Comparison of ENCODE assay signal across 22 cellular contexts in genomic region chr2:237450108-237450507, GRCh38. TPM values are rescaled to one million over a fixed set of nuclear protein-coding genes. Genes with fewer than 3 reads are reported as not detected.
DNase-seq lines count a peak whose midpoint lies in the region; ATAC-seq, FAIRE-seq and TF ChIP-seq lines count a peak whose summit lies in the region.
"Had no signal": no experiment of that assay in that cellular context is flagged by ENCODE, and none has a peak within 500 bp of the region (broad histone marks: within the 10 kb centered on the region; RNA-seq: fewer than 3 reads in every experiment).

No MANE protein-coding gene starts in this region.

- TF ChIP-seq CTCF in HepG2 (CRISPR knock-in tag; IDR thresholded peaks at IDR 0.05) (no peak), right lobe of liver (IDR thresholded peaks at IDR 0.05) (no peak), lower lobe of right lung (IDR thresholded peaks at IDR 0.05) (no peak), hepatocyte (IDR thresholded peaks at IDR 0.05; ENCODE audit: poor library complexity) (no peak), MM.1S (IDR thresholded peaks at IDR 0.05; ENCODE audit: low read length) (no peak)

- H3K36me3 ChIP-seq in HepG2 (replicated peaks in 1 of 2; ENCODE audit: control insufficient read depth in 1 of 2, insufficient read depth in 2 of 2, low read length in 2 of 2): no peaks in the 10 kb centered on the region
- H3K36me3 ChIP-seq in right lobe of liver: no peaks in the 10 kb centered on the region
- no peaks in the 10 kb centered on the region for H3K36me3 ChIP-seq in lower lobe of right lung
- no peaks in the 10 kb centered on the region for H3K36me3 ChIP-seq in stomach smooth muscle (ENCODE audit: control insufficient read depth in 2 of 2, insufficient read depth in 2 of 2, low read length in 2 of 2)
- H3K36me3 ChIP-seq in hepatocyte (replicated peaks; ENCODE audit: insufficient read depth, low read depth): no peaks in the 10 kb centered on the region
- H3K36me3 ChIP-seq in MM.1S (replicated peaks; ENCODE audit: insufficient read depth, low read length): no peaks in the 10 kb centered on the region
- H3K36me3 ChIP-seq: MG63, pancreas had no signal

- TF ChIP-seq POLR2A in HepG2 (IDR thresholded peaks at IDR 0.05; ENCODE audit: insufficient read depth in 1 of 2, low read depth in 2 of 2, low read length in 2 of 2) (no peak), right lobe of liver (IDR thresholded peaks at IDR 0.05) (no peak)

- CTCF ChIA-PET in HepG2 (lab: Yijun Ruan, JAX; ENCODE audit: low intra/inter-chr PET ratio, low total read pairs): no interaction called here

- H3F3A ChIP-seq in MM.1S (ENCODE audit: insufficient read depth, low read length): no peaks in the 10 kb centered on the region

- no peak for TF ChIP-seq RAD21 in HepG2 (CRISPR knock-in tag; IDR thresholded peaks at IDR 0.05)

- H3K27me3 ChIP-seq in HepG2 (ENCODE audit: control insufficient read depth in 1 of 2, insufficient read depth in 2 of 2, low read length in 2 of 2) (peaks cover 0 to 59% of the 10 kb centered on the region in 2 experiments; a peak in 4 of 5 replicates), right lobe of liver (no peaks in the 10 kb centered on the region), lower lobe of right lung (ENCODE audit: low read depth) (no peaks in the 10 kb centered on the region), stomach smooth muscle (ENCODE audit: control insufficient read depth in 1 of 2, insufficient read depth in 2 of 2, low read length in 2 of 2) (peaks cover 0 to 2% of the 10 kb centered on the region in 2 donors), hepatocyte (no peaks in the 10 kb centered on the region), MM.1S (replicated peaks; ENCODE audit: insufficient read depth, low read length) (peaks cover 14% of the 10 kb centered on the region)
- H3K27me3 ChIP-seq: MG63, pancreas had no signal

- H3K27ac ChIP-seq in HepG2 (ENCODE audit: extremely low read length, insufficient read depth, low read length) (no peak overlapping the region), right lobe of liver (peak overlapping the region in 1 of 3 donors; percentile 20), lower lobe of right lung (peak overlapping the region; percentile 68), stomach smooth muscle (ENCODE audit: low read length) (peak overlapping the region; percentile 41), hepatocyte (no peak overlapping the region), MM.1S (ENCODE audit: low read length) (no peak overlapping the region)

- H3K9me2 ChIP-seq in hepatocyte (replicated peaks; ENCODE audit: insufficient read depth): no peaks in the 10 kb centered on the region
- no peaks in the 10 kb centered on the region for H3K9me2 ChIP-seq in MM.1S (replicated peaks; ENCODE audit: insufficient read depth, low read length)

- H3K4me1 ChIP-seq in HepG2 (ENCODE audit: insufficient read depth, low read length): peaks cover 6% of the 10 kb centered on the region; the same call in 1 of the 2 replicates
- no peaks in the 10 kb centered on the region for H3K4me1 ChIP-seq in right lobe of liver
- peaks cover 23% of the 10 kb centered on the region for H3K4me1 ChIP-seq in lower lobe of right lung
- H3K4me1 ChIP-seq in stomach smooth muscle (ENCODE audit: control insufficient read depth, insufficient read depth, low read length): peaks cover 28% of the 10 kb centered on the region
- H3K4me1 ChIP-seq in hepatocyte (ENCODE audit: insufficient read depth): peaks cover 5% of the 10 kb centered on the region
- no peaks in the 10 kb centered on the region for H3K4me1 ChIP-seq in MM.1S (ENCODE audit: low read length)
- H3K4me1 ChIP-seq: pancreas had no signal

- no peak for ATAC-seq in HepG2
- ATAC-seq in right lobe of liver: no peak
- no peak for ATAC-seq in lower lobe of right lung
- no peak for ATAC-seq in GM21576 (IDR thresholded peaks at IDR 0.05; ENCODE audit: unreplicated experiment)
- ATAC-seq: activated naive CD8-positive, alpha-beta T cell treated with anti-CD3 and anti-CD28 coated beads, Interleukin-2, amount 50 U/mL, for 24 hours; T-cell had no signal

- no peaks in the 10 kb centered on the region for H3K79me2 ChIP-seq in HepG2 (ENCODE audit: insufficient read depth, low read length)
- no peaks in the 10 kb centered on the region for H3K79me2 ChIP-seq in hepatocyte
- H3K79me2 ChIP-seq in MM.1S (ENCODE audit: low read length): no peaks in the 10 kb centered on the region

- no peak overlapping the region for H2AFZ ChIP-seq in HepG2 (ENCODE audit: low read length)
- no peak overlapping the region for H2AFZ ChIP-seq in hepatocyte
- no peak overlapping the region for H2AFZ ChIP-seq in MM.1S (ENCODE audit: low read length)

- TF ChIP-seq EP300 in HepG2 (IDR thresholded peaks at IDR 0.05; ENCODE audit: low read depth in 2 of 2, low read length in 2 of 2): no peak
- TF ChIP-seq EP300 in HepG2 (CRISPR knock-in tag; IDR thresholded peaks at IDR 0.05; ENCODE audit: borderline replicate concordance): no peak

- DNase-seq in HepG2 (ENCODE audit: low spot score) (no peak), right lobe of liver (no peak), lower lobe of right lung (no peak), hepatocyte (ENCODE audit: low spot score) (no peak), MM.1S (no peak)
- no peak for DNase-seq in NK-92 treated with Interleukin-12 subunit alpha and Interleukin-12 subunit beta, amount 100 ng/mL, for 24 hours (lab: John Stamatoyannopoulos, UW)
- DNase-seq: activated CD4-positive, alpha-beta T cell treated with anti-CD3 and anti-CD28 coated beads for 48 hours; activated naive CD8-positive, alpha-beta T cell treated with anti-CD3 and anti-CD28 coated beads, Interleukin-2, amount 50 U/mL, for 24 hours; DMS153; islet precursor cell; NCI-H1436 treated with DMSO at 0.1 percent for 48 hours; NCI-H2171; NCI-H526; stimulated activated naive CD4-positive, alpha-beta T cell treated with Interleukin-2 at 50 U/mL for 16 hours; T-cell had no signal

- no peak for FAIRE-seq in HepG2 (lab: Jason Lieb, UNC)
- FAIRE-seq: pancreas had no signal

- H4K20me1 ChIP-seq in HepG2 (ENCODE audit: insufficient read depth, low read length) (peaks cover 2% of the 10 kb centered on the region; the same call in 1 of the 2 replicates), hepatocyte (ENCODE audit: insufficient read depth, poor library complexity, severe bottlenecking) (no peaks in the 10 kb centered on the region), MM.1S (ENCODE audit: insufficient read depth, low read length) (no peaks in the 10 kb centered on the region)

- H3K4me2 ChIP-seq in HepG2 (ENCODE audit: low read depth, low read length) (no peak overlapping the region), hepatocyte (no peak overlapping the region), MM.1S (ENCODE audit: low read depth, low read length) (no peak overlapping the region)

- intact Hi-C loops in HepG2 (cut with micrococcal nuclease; ENCODE audit: unreplicated experiment) (no loop called here), right lobe of liver (cut with DNase I) (no loop called here), lower lobe of right lung (cut with DNase I) (no loop called here)

- 42% methylated on average over 6 of the region's 6 CpGs for WGBS in HepG2 (ENCODE audit: low lambda C conversion rate)
- WGBS in right lobe of liver (ENCODE audit: insufficient coverage, low coverage, low lambda C conversion rate, missing lambda C conversion rate): 43% methylated on average over 2 of the region's 6 CpGs
- 87% methylated on average over 6 of the region's 6 CpGs for WGBS in hepatocyte (ENCODE audit: low lambda C conversion rate, missing lambda C conversion rate)

- no peak overlapping the region for H3K9ac ChIP-seq in HepG2 (ENCODE audit: insufficient read depth, low read depth, low read length)
- H3K9ac ChIP-seq in stomach smooth muscle (ENCODE audit: low read length in 2 of 2): no peak overlapping the region
- H3K9ac ChIP-seq in MM.1S (ENCODE audit: low read length): no peak overlapping the region

- H3K4me3 ChIP-seq in HepG2 (replicated peaks in 1 of 3; ENCODE audit: insufficient read depth in 1 of 3, low read depth in 2 of 3, low read length in 3 of 3): no peak overlapping the region
- no peak overlapping the region for H3K4me3 ChIP-seq in right lobe of liver
- H3K4me3 ChIP-seq in lower lobe of right lung: no peak overlapping the region
- no peak overlapping the region for H3K4me3 ChIP-seq in stomach smooth muscle (ENCODE audit: low read length in 2 of 2)
- no peak overlapping the region for H3K4me3 ChIP-seq in hepatocyte
- H3K4me3 ChIP-seq in MM.1S (ENCODE audit: low read length): no peak overlapping the region
- H3K4me3 ChIP-seq: MG63, pancreas, skin epidermis had no signal

- H3K9me3 ChIP-seq in HepG2 (ENCODE audit: low read length) (no peaks in the 10 kb centered on the region), right lobe of liver (no peaks in the 10 kb centered on the region), lower lobe of right lung (no peaks in the 10 kb centered on the region), stomach smooth muscle (ENCODE audit: control insufficient read depth in 2 of 2, low read length in 2 of 2) (no peaks in the 10 kb centered on the region), hepatocyte (ENCODE audit: low read depth) (no peaks in the 10 kb centered on the region), MM.1S (replicated peaks; ENCODE audit: insufficient read depth, low read length) (no peaks in the 10 kb centered on the region)
- H3K9me3 ChIP-seq: MG63, pancreas had no signal

- in situ Hi-C loops in HepG2 (cut with HindIII; ENCODE audit: extremely low pct_ligation_motif_present, low pct_unique_long_range_greater_than_20kb): no loop called here

- BruUV-seq in HepG2 (replicated peaks; lab: Mats Ljungman, UMichigan): no TSS peak

- POLR2A ChIA-PET in HepG2 (lab: Yijun Ruan, JAX): no interaction called here

RNA-seq across cellular contexts. Expression of gene COL6A3, which starts 36.1 kb away (rescaled TPM):
- total RNA-seq in HepG2 (2016; rRNA removed; fragmentation: Illumina TruSeq; extraction: Trizol): not detected in 2 replicates
- total RNA-seq in HepG2 (2016; cell fraction: cytosol; rRNA removed; fragmentation: Illumina TruSeq; extraction: Trizol; ENCODE audit: low read depth): not detected in 2 replicates
- total RNA-seq in HepG2 (2016; cell fraction: insoluble cytoplasmic fraction; rRNA removed; fragmentation: Illumina TruSeq; extraction: Trizol): not detected in 2 replicates
- total RNA-seq in HepG2 (2016; cell fraction: membrane; rRNA removed; fragmentation: Illumina TruSeq; extraction: Trizol): not detected in 2 replicates
- total RNA-seq in HepG2 (2016; cell fraction: nucleus; rRNA removed; fragmentation: Illumina TruSeq; extraction: Trizol): not detected in 2 replicates
- polyA plus RNA-seq in HepG2 (2011; rRNA removed): 0.01 and 0.03 TPM in 2 replicates
- under 0.01 and 0.01 TPM in 2 replicates for polyA plus RNA-seq in HepG2 (2011; cell fraction: cytosol; rRNA removed)
- polyA plus RNA-seq in HepG2 (2011; cell fraction: nucleus; rRNA removed): 0.10 and 0.12 TPM in 2 replicates
- polyA plus RNA-seq in HepG2 (2012): 0.09 TPM in 1 of 2 replicates, not detected in the other
- polyA plus RNA-seq in HepG2 (2016; cell fraction: cytosol; fragmentation: Illumina TruSeq; extraction: Trizol; ENCODE audit: low read depth): not detected in 2 replicates
- not detected in 2 replicates for polyA plus RNA-seq in HepG2 (2016; cell fraction: insoluble cytoplasmic fraction; fragmentation: Illumina TruSeq; extraction: Trizol; ENCODE audit: low read depth)
- polyA plus RNA-seq in HepG2 (2016; cell fraction: membrane; fragmentation: Illumina TruSeq; extraction: Trizol; ENCODE audit: low read depth): not detected in 2 replicates
- polyA plus RNA-seq in HepG2 (2016; cell fraction: nucleus; fragmentation: Illumina TruSeq; extraction: Trizol; ENCODE audit: insufficient read depth, low read depth): not detected in 2 replicates
- polyA minus RNA-seq in HepG2 (2011; rRNA and poly(A)+ RNA removed; ENCODE audit: low replicate concordance): 0.02 and 0.06 TPM in 2 replicates
- not detected in 2 replicates for polyA minus RNA-seq in HepG2 (2011; cell fraction: cytosol; rRNA and poly(A)+ RNA removed)
- polyA minus RNA-seq in HepG2 (2011; cell fraction: nucleus; rRNA and poly(A)+ RNA removed): under 0.01 TPM in 1 of 2 replicates, not detected in the other
- total RNA-seq in right lobe of liver: 10 to 100 TPM in 3 of 6 experiments, 1 to 10 TPM in 3; 4.5 to 21.1 (median 8.8) TPM
- 114 TPM for total RNA-seq in lower lobe of right lung
- 158 and 250 TPM in 2 replicates for total RNA-seq in hepatocyte
- 70.7 and 80.7 TPM in 2 replicates for polyA plus RNA-seq in hepatocyte
- total RNA-seq: endothelial cell of umbilical vein had no signal

RNA-seq across cellular contexts. Expression of gene MLPH, which starts 36.9 kb away (rescaled TPM):
- total RNA-seq in HepG2 (2016; rRNA removed; fragmentation: Illumina TruSeq; extraction: Trizol) (not detected in 2 replicates), right lobe of liver (10 to 100 TPM; 20.8 to 52.8 (median 35.1) TPM), lower lobe of right lung (394 TPM), hepatocyte (10.0 and 12.3 TPM in 2 replicates)
- not detected in 2 replicates for total RNA-seq in HepG2 (2016; cell fraction: cytosol; rRNA removed; fragmentation: Illumina TruSeq; extraction: Trizol; ENCODE audit: low read depth)
- total RNA-seq in HepG2 (2016; cell fraction: insoluble cytoplasmic fraction; rRNA removed; fragmentation: Illumina TruSeq; extraction: Trizol): not detected in 2 replicates
- not detected in 2 replicates for total RNA-seq in HepG2 (2016; cell fraction: membrane; rRNA removed; fragmentation: Illumina TruSeq; extraction: Trizol)
- not detected in 2 replicates for total RNA-seq in HepG2 (2016; cell fraction: nucleus; rRNA removed; fragmentation: Illumina TruSeq; extraction: Trizol)
- polyA plus RNA-seq in HepG2 (2011; rRNA removed) (0.12 and 0.27 TPM in 2 replicates), hepatocyte (5.6 and 6.7 TPM in 2 replicates)
- polyA plus RNA-seq in HepG2 (2011; cell fraction: cytosol; rRNA removed): 0.10 TPM in 1 of 2 replicates, not detected in the other
- 0.88 and 1.00 TPM in 2 replicates for polyA plus RNA-seq in HepG2 (2011; cell fraction: nucleus; rRNA removed)
- polyA plus RNA-seq in HepG2 (2012): 0.17 and 0.28 TPM in 2 replicates
- not detected in 2 replicates for polyA plus RNA-seq in HepG2 (2016; cell fraction: cytosol; fragmentation: Illumina TruSeq; extraction: Trizol; ENCODE audit: low read depth)
- not detected in 2 replicates for polyA plus RNA-seq in HepG2 (2016; cell fraction: insoluble cytoplasmic fraction; fragmentation: Illumina TruSeq; extraction: Trizol; ENCODE audit: low read depth)
- polyA plus RNA-seq in HepG2 (2016; cell fraction: membrane; fragmentation: Illumina TruSeq; extraction: Trizol; ENCODE audit: low read depth): not detected in 2 replicates
- not detected in 2 replicates for polyA plus RNA-seq in HepG2 (2016; cell fraction: nucleus; fragmentation: Illumina TruSeq; extraction: Trizol; ENCODE audit: insufficient read depth, low read depth)
- 1.0 TPM in 1 of 2 replicates, not detected in the other for polyA minus RNA-seq in HepG2 (2011; rRNA and poly(A)+ RNA removed; ENCODE audit: low replicate concordance)
- not detected in 2 replicates for polyA minus RNA-seq in HepG2 (2011; cell fraction: cytosol; rRNA and poly(A)+ RNA removed)
- not detected in 2 replicates for polyA minus RNA-seq in HepG2 (2011; cell fraction: nucleus; rRNA and poly(A)+ RNA removed)
- total RNA-seq: endothelial cell of umbilical vein; natural killer cell treated with Interleukin-12 subunit alpha and Interleukin-12 subunit beta and Interleukin-15 and Interleukin-18, amount 100 ng/mL, for 72 hours had no signal
- polyA plus RNA-seq: endothelial cell of umbilical vein had no signal

Comparison
In these comparisons a context has a peak if more than half of its experiments do, and no peak if none do; other contexts are left out.
1. RNA of gene MLPH, which starts 36.9 kb away (total RNA-seq): 394 TPM in lower lobe of right lung (single experiment), 20.8 to 52.8 TPM in right lobe of liver and 10.0 to 12.3 TPM in hepatocyte; not detected in HepG2; every median in the first group is over 10 times any median in the second.
2. H3K27ac ChIP-seq: peak in lower lobe of right lung (single experiment) and stomach smooth muscle (single experiment); none in HepG2 (single experiment), hepatocyte (single experiment) and MM.1S (single experiment).